ENCODE assay signal across 10 cellular contexts in the genomic region with DNA sequence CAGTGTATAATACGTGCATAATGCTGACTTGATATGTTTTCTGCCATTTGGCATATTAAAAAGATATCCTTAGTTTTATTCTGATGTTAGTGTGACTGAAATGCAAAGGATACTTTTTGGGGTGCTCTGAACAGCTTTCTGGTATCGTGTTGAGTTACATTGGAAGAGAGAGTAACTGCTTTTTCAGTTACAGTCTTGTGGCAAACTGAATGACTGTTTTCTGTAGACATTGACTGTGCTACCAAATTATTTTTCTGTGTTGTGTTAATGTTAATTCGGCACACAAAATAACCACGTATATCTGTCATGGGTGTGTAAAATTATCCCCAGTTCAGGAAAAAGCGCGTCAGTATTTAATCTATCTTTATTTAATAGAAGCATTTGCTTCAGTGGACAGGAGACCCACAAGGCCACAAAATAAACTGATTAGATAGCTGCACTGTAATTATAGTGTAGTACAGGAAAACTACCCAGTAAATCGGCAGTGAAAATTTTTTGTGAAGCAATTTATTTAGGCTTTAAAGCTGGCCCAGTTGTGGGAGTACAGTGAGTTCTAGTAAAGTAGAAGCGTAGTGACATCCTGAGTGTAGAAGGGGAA. TPM values are rescaled to one million over a fixed set of nuclear protein-coding genes. Genes with fewer than 3 reads are reported as not detected.
DNase-seq lines count a peak whose midpoint lies in the region; ATAC-seq and TF ChIP-seq lines count a peak whose summit lies in the region.
"Had no signal": no experiment of that assay in that cellular context is flagged by ENCODE, and none has a peak within 500 bp of the region (broad histone marks: within the 10 kb centered on the region; RNA-seq: fewer than 3 reads in every experiment).

No MANE protein-coding gene starts in this region.

- POLR2A ChIA-PET in CD4-positive, alpha-beta memory T cell (lab: Charles Lee; ENCODE audit: partially characterized antibody) = interaction anchor here (1.1 to 1.2 kb wide), 2 partner anchors 10 to 338 kb away, joined by 4 to 5 read pairs; a partner anchor contains a TSS

- TF ChIP-seq CTCF in LNCaP clone FGC (IDR thresholded peaks at IDR 0.05; ENCODE audit: control insufficient read depth, extremely low read depth, insufficient read depth) = no peak
- no peak for TF ChIP-seq CTCF in adrenal gland (IDR thresholded peaks at IDR 0.05)

- H3K36me3 ChIP-seq in CD4-positive, alpha-beta memory T cell (ENCODE audit: insufficient read depth, low read length) = no peaks in the 10 kb centered on the region
- H3K36me3 ChIP-seq in adrenal gland (replicated peaks in 1 of 2) = no peaks in the 10 kb centered on the region
- H3K36me3 ChIP-seq: SJCRH30 had no signal

- H3K4me3 ChIP-seq in CD4-positive, alpha-beta memory T cell (ENCODE audit: low read length in 2 of 2) = no peak overlapping the region
- peak overlapping the region; percentile 43; the same call in 1 of the 2 replicates for H3K4me3 ChIP-seq in LNCaP clone FGC (ENCODE audit: low read depth, low read length)
- peak overlapping the region in 1 of 4 donors; percentile 34 for H3K4me3 ChIP-seq in adrenal gland
- H3K4me3 ChIP-seq: SJCRH30 had no signal

- H3K27ac ChIP-seq in CD4-positive, alpha-beta memory T cell (ENCODE audit: low read depth, low read length) = peak overlapping the region; percentile 17
- peak overlapping the region in 4 of 5 donors; percentile 65 to 80 (median 76) for H3K27ac ChIP-seq in adrenal gland
- H3K27ac ChIP-seq: SJCRH30 had no signal

- H3K9me3 ChIP-seq in CD4-positive, alpha-beta memory T cell (ENCODE audit: control insufficient read depth in 1 of 2, low read length in 2 of 2) = no peaks in the 10 kb centered on the region
- H3K9me3 ChIP-seq in adrenal gland (replicated peaks in 1 of 3) = no peaks in the 10 kb centered on the region
- H3K9me3 ChIP-seq: SJCRH30 had no signal

- intact Hi-C loops in CD4-positive, alpha-beta memory T cell (cut with micrococcal nuclease) = loop anchor here (5.0 kb wide), 1 partner anchor 732 kb away; a partner anchor contains a TSS
- intact Hi-C loops in adrenal gland (cut with DNase I) = no loop called here

- DNase-seq in CD4-positive, alpha-beta memory T cell = no peak
- DNase-seq in LNCaP clone FGC (ENCODE audit: low read depth) (no peak), adrenal gland (no peak), DMS153 treated with DMSO at 0.1 percent for 48 hours (lab: John Stamatoyannopoulos, UW; ENCODE audit: unreplicated experiment) (no peak), medulla oblongata (ENCODE audit: extremely low spot score) (no peak)
- no peak for DNase-seq in natural killer cell treated with Interleukin-12 subunit alpha and Interleukin-12 subunit beta and Interleukin-15 and Interleukin-18, amount 100 ng/mL, for 72 hours (ENCODE audit: low spot score)
- no peak for DNase-seq in stimulated activated CD4-positive, alpha-beta T cell treated with anti-CD3 and anti-CD28 coated beads, Interleukin-1b, Interleukin-23, amount 100 ng/mL, for 48 hours
- DNase-seq: activated CD8-positive, alpha-beta memory T cell treated with anti-CD3 and anti-CD28 coated beads, Interleukin-2, amount 50 U/mL, for 48 hours; SJCRH30 had no signal

- no peaks in the 10 kb centered on the region for H3K27me3 Mint-ChIP-seq in CD4-positive, alpha-beta memory T cell
- H3K27me3 Mint-ChIP-seq in natural killer cell treated with Interleukin-12 subunit alpha and Interleukin-12 subunit beta and Interleukin-15 and Interleukin-18, amount 100 ng/mL, for 72 hours = peaks cover 4% of the 10 kb centered on the region in 2 donors

- peak overlapping the region in 6 of 7 donors; percentile 18 to 76 (median 43) for H3K27ac Mint-ChIP-seq in CD4-positive, alpha-beta memory T cell
- peak overlapping the region; percentile 21 to 69 for H3K27ac Mint-ChIP-seq in natural killer cell treated with Interleukin-12 subunit alpha and Interleukin-12 subunit beta and Interleukin-15 and Interleukin-18, amount 100 ng/mL, for 72 hours

- H3K27me3 ChIP-seq in CD4-positive, alpha-beta memory T cell (ENCODE audit: insufficient read depth, low read length) = no peaks in the 10 kb centered on the region
- no peaks in the 10 kb centered on the region for H3K27me3 ChIP-seq in adrenal gland
- H3K27me3 ChIP-seq: SJCRH30 had no signal

- H3K9me3 Mint-ChIP-seq in CD4-positive, alpha-beta memory T cell = peaks cover 0 to 2% (median 0%) of the 10 kb centered on the region in 8 donors
- no peaks in the 10 kb centered on the region for H3K9me3 Mint-ChIP-seq in natural killer cell treated with Interleukin-12 subunit alpha and Interleukin-12 subunit beta and Interleukin-15 and Interleukin-18, amount 100 ng/mL, for 72 hours

- ATAC-seq in natural killer cell treated with Interleukin-12 subunit alpha and Interleukin-12 subunit beta and Interleukin-15 and Interleukin-18, amount 100 ng/mL, for 72 hours = no peak
- ATAC-seq in GM18502 (IDR thresholded peaks at IDR 0.05; ENCODE audit: poor library complexity, unreplicated experiment) = no peak

- peaks cover 63% of the 10 kb centered on the region for H3K4me1 ChIP-seq in CD4-positive, alpha-beta memory T cell (ENCODE audit: insufficient read depth, low read length)
- H3K4me1 ChIP-seq in adrenal gland (replicated peaks in 1 of 2) = peaks cover 23 to 48% of the 10 kb centered on the region in 2 donors

- peak overlapping the region in 7 of 8 donors; percentile 67 to 95 (median 78) for H3K4me3 Mint-ChIP-seq in CD4-positive, alpha-beta memory T cell
- peak overlapping the region; percentile 95 for H3K4me3 Mint-ChIP-seq in natural killer cell treated with Interleukin-12 subunit alpha and Interleukin-12 subunit beta and Interleukin-15 and Interleukin-18, amount 100 ng/mL, for 72 hours

- TF ChIP-seq POLR2A in adrenal gland (IDR thresholded peaks at IDR 0.05) = no peak

- 33 to 34% (median 34%) methylated on average over 8 of the region's 8 CpGs for WGBS in adrenal gland, 4 donors

- H3K4me1 Mint-ChIP-seq in CD4-positive, alpha-beta memory T cell = peaks cover 42 to 68% (median 53%) of the 10 kb centered on the region in 4 donors
- H3K4me1 Mint-ChIP-seq in natural killer cell treated with Interleukin-12 subunit alpha and Interleukin-12 subunit beta and Interleukin-15 and Interleukin-18, amount 100 ng/mL, for 72 hours (ENCODE audit: low read depth in 2 of 2) = peaks cover 42 to 47% of the 10 kb centered on the region in 2 donors

- CTCF ChIA-PET in CD4-positive, alpha-beta memory T cell (lab: Charles Lee; ENCODE audit: partially characterized antibody) = interaction anchor here (1.4 kb wide), 1 partner anchor 22 kb away, joined by 5 read pairs; no protein-coding TSS in a partner anchor

- peaks cover 13% of the 10 kb centered on the region in 2 donors for H3K36me3 Mint-ChIP-seq in CD4-positive, alpha-beta memory T cell
- no peaks in the 10 kb centered on the region for H3K36me3 Mint-ChIP-seq in natural killer cell treated with Interleukin-12 subunit alpha and Interleukin-12 subunit beta and Interleukin-15 and Interleukin-18, amount 100 ng/mL, for 72 hours

RNA-seq across cellular contexts. Expression of a gene that starts 2.5 kb away (rescaled TPM):
- 10 to 100 TPM; 91.7 to 95.0 TPM for total RNA-seq in CD4-positive, alpha-beta memory T cell
- 10 to 100 TPM; 16.6 to 37.7 TPM for polyA plus RNA-seq in CD4-positive, alpha-beta memory T cell
- total RNA-seq in adrenal gland = 10 to 100 TPM; 37.4 to 85.9 (median 71.1) TPM
- polyA plus RNA-seq in adrenal gland = 10 to 100 TPM; 21.6 to 81.9 (median 23.2) TPM
- 10 to 100 TPM; 63.1 to 64.0 TPM for total RNA-seq in natural killer cell treated with Interleukin-12 subunit alpha and Interleukin-12 subunit beta and Interleukin-15 and Interleukin-18, amount 100 ng/mL, for 72 hours
